In genomic region chr12:111219440-111219839, GRCh38 we compare ENCODE assay signal across 3 cellular contexts.
TF ChIP-seq lines count a peak whose summit lies in the region.

No MANE protein-coding gene starts in this region.

TF ChIP-seq in HepG2, 621 proteins besides CTCF, POLR2A, EP300 and RAD21:
- TF ChIP-seq ZNF629 (CRISPR knock-in tag; conservative IDR thresholded peaks at IDR 0.05) = peak; percentile 78
- TF ChIP-seq, protein P1, sequence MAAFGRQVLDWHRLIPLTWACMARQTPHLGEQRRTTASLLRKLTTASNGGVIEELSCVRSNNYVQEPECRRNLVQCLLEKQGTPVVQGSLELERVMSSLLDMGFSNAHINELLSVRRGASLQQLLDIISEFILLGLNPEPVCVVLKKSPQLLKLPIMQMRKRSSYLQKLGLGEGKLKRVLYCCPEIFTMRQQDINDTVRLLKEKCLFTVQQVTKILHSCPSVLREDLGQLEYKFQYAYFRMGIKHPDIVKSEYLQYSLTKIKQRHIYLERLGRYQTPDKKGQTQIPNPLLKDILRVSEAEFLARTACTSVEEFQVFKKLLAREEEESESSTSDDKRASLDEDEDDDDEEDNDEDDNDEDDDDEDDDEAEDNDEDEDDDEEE (CRISPR knock-in tag; IDR thresholded peaks at IDR 0.05) = no peak
- TF ChIP-seq, protein P2, sequence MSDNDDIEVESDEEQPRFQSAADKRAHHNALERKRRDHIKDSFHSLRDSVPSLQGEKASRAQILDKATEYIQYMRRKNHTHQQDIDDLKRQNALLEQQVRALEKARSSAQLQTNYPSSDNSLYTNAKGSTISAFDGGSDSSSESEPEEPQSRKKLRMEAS (IDR thresholded peaks at IDR 0.05) = no peak
- TF ChIP-seq, protein P3, sequence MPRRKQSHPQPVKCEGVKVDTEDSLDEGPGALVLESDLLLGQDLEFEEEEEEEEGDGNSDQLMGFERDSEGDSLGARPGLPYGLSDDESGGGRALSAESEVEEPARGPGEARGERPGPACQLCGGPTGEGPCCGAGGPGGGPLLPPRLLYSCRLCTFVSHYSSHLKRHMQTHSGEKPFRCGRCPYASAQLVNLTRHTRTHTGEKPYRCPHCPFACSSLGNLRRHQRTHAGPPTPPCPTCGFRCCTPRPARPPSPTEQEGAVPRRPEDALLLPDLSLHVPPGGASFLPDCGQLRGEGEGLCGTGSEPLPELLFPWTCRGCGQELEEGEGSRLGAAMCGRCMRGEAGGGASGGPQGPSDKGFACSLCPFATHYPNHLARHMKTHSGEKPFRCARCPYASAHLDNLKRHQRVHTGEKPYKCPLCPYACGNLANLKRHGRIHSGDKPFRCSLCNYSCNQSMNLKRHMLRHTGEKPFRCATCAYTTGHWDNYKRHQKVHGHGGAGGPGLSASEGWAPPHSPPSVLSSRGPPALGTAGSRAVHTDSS (CRISPR knock-in tag; conservative IDR thresholded peaks at IDR 0.05) = no peak

TF ChIP-seq in HEK293, 187 proteins besides CTCF, POLR2A, EP300 and RAD21:
- TF ChIP-seq ZNF239 (tag by site-specific recombination; IDR thresholded peaks at IDR 0.05) (peak; percentile 96), ZNF701 (tag by site-specific recombination; IDR thresholded peaks at IDR 0.05) (no peak)

TF ChIP-seq in H1, 55 proteins besides CTCF, POLR2A, EP300 and RAD21:
- TF ChIP-seq MAFK (IDR thresholded peaks at IDR 0.05; ENCODE audit: low read depth, low read length) (no peak), KDM1A (IDR thresholded peaks at IDR 0.05; ENCODE audit: borderline replicate concordance, low read length) (peak; percentile 29; the same call in 1 of the 2 replicates)
